ENCODE assay signal across 8 cellular contexts in the genomic region with DNA sequence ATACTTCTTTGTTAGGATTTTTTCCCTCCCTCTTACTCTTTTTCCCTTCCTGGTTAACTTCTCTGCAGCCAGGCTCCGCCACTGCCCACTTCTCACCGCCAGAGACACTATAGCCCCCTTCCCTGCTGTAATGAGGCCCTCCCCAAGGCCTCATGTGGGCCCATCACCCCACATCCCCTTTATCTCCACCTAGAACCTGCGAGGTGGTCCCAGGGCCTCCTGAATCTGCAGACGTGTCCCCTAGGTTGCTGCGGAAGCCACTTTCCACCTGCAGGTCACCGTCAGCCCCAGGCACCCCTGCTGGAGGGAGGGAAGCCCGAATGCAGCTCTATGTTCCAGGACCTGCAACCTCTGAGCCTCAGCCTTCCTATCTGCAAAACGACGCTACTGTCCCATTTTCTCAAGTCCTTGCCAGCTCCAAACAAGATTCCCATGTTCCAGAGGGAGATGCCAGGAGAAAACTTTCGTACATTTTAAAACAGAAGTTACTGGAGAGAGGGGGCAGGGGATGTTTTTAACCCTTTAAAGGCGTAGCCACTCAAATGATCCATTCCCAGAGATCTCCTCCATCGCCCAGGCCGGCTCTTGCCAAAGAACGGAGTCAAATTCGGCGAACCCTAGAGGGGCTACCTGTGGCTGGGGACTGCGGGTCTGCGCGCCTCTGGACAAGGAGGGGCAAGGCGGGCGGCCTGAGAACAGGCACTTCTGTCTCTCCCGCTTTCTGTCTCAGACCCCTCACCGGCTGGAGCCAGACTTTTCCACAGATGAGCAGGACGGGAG. TPM values are rescaled to one million over a fixed set of nuclear protein-coding genes. Genes with fewer than 3 reads are reported as not detected.
DNase-seq lines count a peak whose midpoint lies in the region; ATAC-seq and TF ChIP-seq lines count a peak whose summit lies in the region.

No MANE protein-coding gene starts in this region.

- TF ChIP-seq CTCF in epithelial cell of esophagus (IDR thresholded peaks at IDR 0.05; ENCODE audit: insufficient read depth, low read depth, low read length, missing control alignments), result peak; percentile 52

- peak overlapping the region; percentile 86 for H3K27ac ChIP-seq in muscle layer of colon (ENCODE audit: low read depth, low read length)

- H3K27me3 ChIP-seq in muscle layer of colon (ENCODE audit: control insufficient read depth in 1 of 2, insufficient read depth in 2 of 2, low read length in 2 of 2), result no peaks in the 10 kb centered on the region

- no peak for ATAC-seq in HG02973 (IDR thresholded peaks at IDR 0.05; ENCODE audit: unreplicated experiment)
- no peak for ATAC-seq in HG03565 (IDR thresholded peaks at IDR 0.05; ENCODE audit: unreplicated experiment)

- in situ Hi-C loops in SK-MEL-5 (cut with HindIII; ENCODE audit: low pct_unique_long_range_greater_than_20kb, low sequenced_read_pairs), result no loop called here

- peak overlapping the region; percentile 76 for H3K4me3 Mint-ChIP-seq in activated CD4-positive, alpha-beta T cell treated with anti-CD3 and anti-CD28 coated beads, Interleukin-2, amount 10 ng/mL, durations not matched to agents 24 days and 14 days

- H3K27me3 Mint-ChIP-seq in activated CD4-positive, alpha-beta T cell treated with anti-CD3 and anti-CD28 coated beads, Interleukin-2, amount 10 ng/mL, durations not matched to agents 24 days and 14 days, result peaks cover 59% of the 10 kb centered on the region

- no peaks in the 10 kb centered on the region for H3K36me3 Mint-ChIP-seq in activated CD4-positive, alpha-beta T cell treated with anti-CD3 and anti-CD28 coated beads, Interleukin-2, amount 10 ng/mL, durations not matched to agents 24 days and 14 days (ENCODE audit: low read depth)

- intact Hi-C loops in activated CD4-positive, alpha-beta T cell treated with anti-CD3 and anti-CD28 coated beads, Interleukin-2, amount 10 ng/mL, durations not matched to agents 24 days and 14 days (cut with micrococcal nuclease), result no loop called here

- H3K9me3 Mint-ChIP-seq in activated CD4-positive, alpha-beta T cell treated with anti-CD3 and anti-CD28 coated beads, Interleukin-2, amount 10 ng/mL, durations not matched to agents 24 days and 14 days, result no peaks in the 10 kb centered on the region

- H3K9me3 ChIP-seq in muscle layer of colon (ENCODE audit: low read length), result no peaks in the 10 kb centered on the region

- H3K4me3 ChIP-seq in epithelial cell of esophagus (ENCODE audit: low read length) (peak overlapping the region; percentile 69), muscle layer of colon (ENCODE audit: low read depth in 1 of 2, low read length in 2 of 2) (peak overlapping the region; percentile 67 to 97)

- H3K4me1 Mint-ChIP-seq in activated CD4-positive, alpha-beta T cell treated with anti-CD3 and anti-CD28 coated beads, Interleukin-2, amount 10 ng/mL, durations not matched to agents 24 days and 14 days, result peaks cover 4% of the 10 kb centered on the region

- H3K9ac ChIP-seq in muscle layer of colon (ENCODE audit: low read length), result peak overlapping the region; percentile 81

- H3K4me1 ChIP-seq in muscle layer of colon (ENCODE audit: insufficient read depth, low read length), result peaks cover 56% of the 10 kb centered on the region

- no peak for DNase-seq in activated CD4-positive, alpha-beta T cell treated with anti-CD3 and anti-CD28 coated beads, Interleukin-2, amount 10 ng/mL, durations not matched to agents 24 days and 14 days
- DNase-seq in activated CD4-positive, alpha-beta T cell treated with anti-CD3 and anti-CD28 coated beads for 48 hours, result no peak
- peak; percentile 64 for DNase-seq in SK-MEL-5 (ENCODE audit: low read depth, low spot score)
- DNase-seq in epithelial cell of esophagus (ENCODE audit: low read depth), result peak; percentile 57
- DNase-seq in activated CD4-positive, CD25-positive, alpha-beta regulatory T cell (lab: John Stamatoyannopoulos, UW), result no peak

- no peaks in the 10 kb centered on the region for H3K36me3 ChIP-seq in muscle layer of colon (ENCODE audit: insufficient read depth, low read length)

- H3K27ac Mint-ChIP-seq in activated CD4-positive, alpha-beta T cell treated with anti-CD3 and anti-CD28 coated beads, Interleukin-2, amount 10 ng/mL, durations not matched to agents 24 days and 14 days, result no peak overlapping the region

RNA-seq across cellular contexts. Expression of a gene that starts 0.9 kb away (rescaled TPM):
- total RNA-seq in activated CD4-positive, alpha-beta T cell treated with anti-CD3 and anti-CD28 coated beads, Interleukin-2, amount 10 ng/mL, durations not matched to agents 24 days and 14 days, result 0.16 and 0.19 TPM in 2 replicates
- total RNA-seq in SK-MEL-5 (2014; rRNA removed; shearing (Covaris generic)), result 90.2 and 92.6 TPM in 2 replicates
- polyA plus RNA-seq in SK-MEL-5 (2015; cell fraction: cytosol; rRNA removed), result 80.3 and 104 TPM in 2 replicates
- polyA plus RNA-seq in SK-MEL-5 (2015; cell fraction: nucleus; rRNA removed), result 48.9 and 54.6 TPM in 2 replicates

Comparison
In these comparisons a context has a peak if more than half of its experiments do, and no peak if none do; other contexts are left out.
1. DNase-seq: peak in SK-MEL-5 (single experiment) and epithelial cell of esophagus (single experiment); none in activated CD4-positive, alpha-beta T cell treated with anti-CD3 and anti-CD28 coated beads, Interleukin-2, amount 10 ng/mL, durations not matched to agents 24 days and 14 days (single experiment), activated CD4-positive, alpha-beta T cell treated with anti-CD3 and anti-CD28 coated beads for 48 hours (single experiment) and activated CD4-positive, CD25-positive, alpha-beta regulatory T cell (0 of 4).
2. RNA of a gene that starts 0.9 kb away (total RNA-seq): 90.2 to 92.6 TPM in SK-MEL-5; 0.16 to 0.19 TPM in activated CD4-positive, alpha-beta T cell treated with anti-CD3 and anti-CD28 coated beads, Interleukin-2, amount 10 ng/mL, durations not matched to agents 24 days and 14 days; every median in the first group is over 10 times any median in the second.